In the genomic region with DNA sequence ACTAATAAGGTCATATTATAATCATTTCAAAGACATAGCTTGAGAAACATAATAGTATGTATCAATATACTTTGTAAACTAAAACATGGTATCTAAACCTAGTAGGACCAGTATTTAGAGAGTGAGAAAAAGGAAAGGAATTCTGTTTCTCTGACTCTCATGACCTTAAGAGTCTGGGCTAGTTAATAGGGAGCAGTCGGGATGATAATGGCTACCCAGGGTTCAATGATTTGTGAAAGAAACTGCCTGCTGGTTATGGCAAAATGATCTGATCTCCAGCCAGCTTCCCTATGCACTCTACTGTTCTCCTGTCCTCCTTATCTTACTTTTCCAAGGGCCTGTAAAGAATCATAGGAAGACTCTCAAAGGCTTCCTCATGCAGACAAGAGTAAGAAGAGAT, we compare ENCODE assay signal across 19 cellular contexts.
A peak's percentile ranks its signal among the peaks of the same experiment; 100 is the strongest.
DNase-seq lines count a peak whose midpoint lies in the region; ATAC-seq and TF ChIP-seq lines count a peak whose summit lies in the region.
"Had no signal": no experiment of that assay in that cellular context is flagged by ENCODE, and none has a peak within 500 bp of the region (broad histone marks: within the 10 kb centered on the region; RNA-seq: fewer than 3 reads in every experiment).

No MANE protein-coding gene starts in this region.

- no peak overlapping the region for H2BK5ac ChIP-seq in neuronal stem cell (ENCODE audit: low read length)

- TF ChIP-seq CTCF in left ventricle myocardium inferior (IDR thresholded peaks at IDR 0.05; ENCODE audit: borderline replicate concordance): no peak
- no peak for TF ChIP-seq CTCF in epithelial cell of proximal tubule (conservative IDR thresholded peaks at IDR 0.05; ENCODE audit: low read depth, low read length)

- H3K36me3 ChIP-seq in left ventricle myocardium inferior (peaks cover 12% of the 10 kb centered on the region), neuronal stem cell (replicated peaks in 1 of 2; ENCODE audit: control insufficient read depth in 2 of 2, insufficient read depth in 2 of 2, low read length in 2 of 2) (peaks cover 2 to 17% of the 10 kb centered on the region in 2 donors)
- H3K36me3 ChIP-seq: prostate gland had no signal

- H2BK120ac ChIP-seq in neuronal stem cell (ENCODE audit: low read depth, low read length): no peak overlapping the region

- peak overlapping the region; percentile 46 for H2AFZ ChIP-seq in neuronal stem cell (ENCODE audit: low read length)

- H4K8ac ChIP-seq in neuronal stem cell (ENCODE audit: low read depth, low read length): no peak overlapping the region

- H3K23ac ChIP-seq in neuronal stem cell (ENCODE audit: low read depth, low read length, poor library complexity): no peak overlapping the region

- no peak overlapping the region for H3K9ac ChIP-seq in neuronal stem cell (ENCODE audit: low read depth, low read length, poor library complexity)
- H3K9ac ChIP-seq: KMS-11 had no signal

- H3K27me3 ChIP-seq in left ventricle myocardium inferior (ENCODE audit: low read depth) (no peaks in the 10 kb centered on the region), neuronal stem cell (ENCODE audit: control insufficient read depth in 3 of 3, insufficient read depth in 3 of 3, low read depth in 1 of 3, low read length in 3 of 3) (no peaks in the 10 kb centered on the region)

- H2BK15ac ChIP-seq in neuronal stem cell (ENCODE audit: low read length): no peak overlapping the region

- no peaks in the 10 kb centered on the region for H3K79me1 ChIP-seq in neuronal stem cell (ENCODE audit: low read depth, low read length)

- peaks cover 35% of the 10 kb centered on the region for H3K4me1 ChIP-seq in left ventricle myocardium inferior
- peaks cover 11 to 20% of the 10 kb centered on the region in 2 donors for H3K4me1 ChIP-seq in neuronal stem cell (ENCODE audit: control insufficient read depth in 2 of 2, insufficient read depth in 1 of 2, low read depth in 1 of 2, low read length in 2 of 2)
- H3K4me1 ChIP-seq: prostate gland had no signal

- peak overlapping the region; percentile 79 for H3K27ac ChIP-seq in left ventricle myocardium inferior (replicated peaks)
- peak overlapping the region; percentile 32 for H3K27ac ChIP-seq in neuronal stem cell (replicated peaks; ENCODE audit: low read length)
- H3K27ac ChIP-seq: HL-60, KMS-11, prostate gland, VCaP had no signal

- DNase-seq in left ventricle myocardium inferior (no peak), Right ventricle myocardium inferior (ENCODE audit: missing footprints) (no peak), epithelial cell of proximal tubule (ENCODE audit: low read depth) (peak; percentile 29), neuronal stem cell (ENCODE audit: low spot score) (no peak), DMS 273 treated with DMSO at 0.1 percent for 48 hours (lab: John Stamatoyannopoulos, UW) (no peak)
- DNase-seq: activated CD4-positive, alpha-beta memory T cell treated with anti-CD3 and anti-CD28 coated beads, Interleukin-2, amount 10 ng/mL, durations not matched to agents 7 days and 5 days; activated naive CD4-positive, alpha-beta T cell treated with anti-CD3 and anti-CD28 coated beads, Interleukin-2, amount 50 U/mL, for 16 hours; activated T-cell treated with anti-CD3 and anti-CD28 coated beads, Interleukin-2, amount 50 U/mL, for 4 hours; CD4-positive, alpha-beta T cell; cortex of kidney; NCI-H2029 had no signal

- no peak overlapping the region for H3K4me3 ChIP-seq in left ventricle myocardium inferior
- no peak overlapping the region for H3K4me3 ChIP-seq in epithelial cell of proximal tubule (ENCODE audit: low read depth, low read length)
- H3K4me3 ChIP-seq in neuronal stem cell (ENCODE audit: low read length in 2 of 2): no peak overlapping the region
- H3K4me3 ChIP-seq: prostate gland had no signal

- ATAC-seq in Right ventricle myocardium inferior (no peak), HG03439 (IDR thresholded peaks at IDR 0.05; ENCODE audit: unreplicated experiment) (no peak), HG03095 (IDR thresholded peaks at IDR 0.05; ENCODE audit: unreplicated experiment) (no peak), GM18909 (IDR thresholded peaks at IDR 0.05; ENCODE audit: poor library complexity, unreplicated experiment) (no peak)
- ATAC-seq: activated T-cell treated with anti-CD3 and anti-CD28 coated beads, Interleukin-2, amount 50 U/mL, for 4 hours; stimulated activated effector memory CD8-positive, alpha-beta T cell treated with anti-CD3 and anti-CD28 coated beads, Interleukin-12 subunit alpha, Interleukin-12 subunit beta, amount 100 ng/mL, for 72 hours had no signal

- no peak overlapping the region for H4K91ac ChIP-seq in neuronal stem cell (ENCODE audit: low read depth, low read length, poor library complexity)

- H3K18ac ChIP-seq in neuronal stem cell (ENCODE audit: low read length): no peak overlapping the region

- no peak overlapping the region for H2AK5ac ChIP-seq in neuronal stem cell (ENCODE audit: low read depth, low read length)

- no peak overlapping the region for H3K4ac ChIP-seq in neuronal stem cell (ENCODE audit: low read length)

- H2BK12ac ChIP-seq in neuronal stem cell (ENCODE audit: low read length): no peak overlapping the region

- no CpG with 5 or more reads among the region's 1 CpG for WGBS in neuronal stem cell (ENCODE audit: extremely low coverage in 2 of 2, insufficient read length in 2 of 2, insufficient replicate concordance in 1 of 2), 2 donors

- H3K9me3 ChIP-seq in left ventricle myocardium inferior (replicated peaks): no peaks in the 10 kb centered on the region
- H3K9me3 ChIP-seq in neuronal stem cell (replicated peaks in 1 of 2; ENCODE audit: control insufficient read depth in 2 of 2, insufficient read depth in 1 of 2, low read depth in 1 of 2, low read length in 2 of 2): no peaks in the 10 kb centered on the region
- H3K9me3 ChIP-seq: prostate gland had no signal

- no peak overlapping the region for H3K14ac ChIP-seq in neuronal stem cell (ENCODE audit: low read length)

- intact Hi-C loops in left ventricle myocardium inferior (cut with micrococcal nuclease): no loop called here
- intact Hi-C loops in Right ventricle myocardium inferior (cut with DNase I): loop anchor here (5.0 kb wide), 2 partner anchors 185 to 330 kb away; no protein-coding TSS in a partner anchor

- peak overlapping the region; percentile 38 for H3K4me2 ChIP-seq in neuronal stem cell (ENCODE audit: insufficient read depth, low read length, poor library complexity, severe bottlenecking)
- H3K4me2 ChIP-seq: KMS-11 had no signal
